13 cellular contexts compared by ENCODE assay signal in genomic region chr19:7618771-7619510, GRCh38. TPM values are rescaled to one million over a fixed set of nuclear protein-coding genes. Genes with fewer than 3 reads are reported as not detected.
DNase-seq lines count a peak whose midpoint lies in the region; ATAC-seq and TF ChIP-seq lines count a peak whose summit lies in the region.
"Had no signal": no experiment of that assay in that cellular context is flagged by ENCODE, and none has a peak within 500 bp of the region (broad histone marks: within the 10 kb centered on the region; RNA-seq: fewer than 3 reads in every experiment).

No MANE protein-coding gene starts in this region.

- TF ChIP-seq CTCF in dorsolateral prefrontal cortex (IDR thresholded peaks at IDR 0.05 in 54 of 56, conservative IDR thresholded peaks at IDR 0.05 in 2 of 56; ENCODE audit: low read depth in 1 of 56, partially characterized antibody in 56 of 56) (no peak), upper lobe of right lung (IDR thresholded peaks at IDR 0.05) (no peak), sigmoid colon (IDR thresholded peaks at IDR 0.05) (no peak)

- H3K27ac ChIP-seq in dorsolateral prefrontal cortex (peak overlapping the region in 32 of 59 donors; percentile 3 to 71 (median 39)), upper lobe of right lung (peak overlapping the region; percentile 78), sigmoid colon (peak overlapping the region in 1 of 4 donors; percentile 21)

- no peaks in the 10 kb centered on the region for H3K4me1 Mint-ChIP-seq in activated naive CD4-positive, alpha-beta T cell treated with anti-CD3 and anti-CD28 coated beads, Interleukin-2, amount 10 ng/mL, durations not matched to agents 7 days and 5 days
- H3K4me1 Mint-ChIP-seq in memory B cell (peaks cover 3% of the 10 kb centered on the region), T-cell (peaks cover 0 to 8% (median 0%) of the 10 kb centered on the region in 3 donors)
- H3K4me1 Mint-ChIP-seq: neural crest cell, WTC11 had no signal

- ATAC-seq in activated naive CD4-positive, alpha-beta T cell treated with anti-CD3 and anti-CD28 coated beads, Interleukin-2, amount 50 U/mL, for 72 hours, result no peak
- ATAC-seq in memory B cell (ENCODE audit: low read depth) (no peak), upper lobe of right lung (peak; percentile 87), T-cell (replicated peaks in 1 of 4) (no peak)
- ATAC-seq: WTC11 had no signal

- CTCF ChIA-PET in activated naive CD4-positive, alpha-beta T cell treated with anti-CD3 and anti-CD28 coated beads, Interleukin-2, amount 10 ng/mL, durations not matched to agents 7 days and 5 days (lab: Charles Lee), result no interaction called here
- CTCF ChIA-PET in T-cell (lab: Charles Lee), result no interaction called here

- TF ChIP-seq EP300 in sigmoid colon (IDR thresholded peaks at IDR 0.05), result no peak

- no peaks in the 10 kb centered on the region for H3K27me3 ChIP-seq in dorsolateral prefrontal cortex
- no peaks in the 10 kb centered on the region for H3K27me3 ChIP-seq in upper lobe of right lung
- no peaks in the 10 kb centered on the region for H3K27me3 ChIP-seq in sigmoid colon

- H3K9me3 ChIP-seq in upper lobe of right lung (no peaks in the 10 kb centered on the region), sigmoid colon (no peaks in the 10 kb centered on the region)

- POLR2A ChIA-PET in T-cell (lab: Charles Lee), result no interaction called here

- no peaks in the 10 kb centered on the region for H3K27me3 Mint-ChIP-seq in activated naive CD4-positive, alpha-beta T cell treated with anti-CD3 and anti-CD28 coated beads, Interleukin-2, amount 10 ng/mL, durations not matched to agents 7 days and 5 days
- H3K27me3 Mint-ChIP-seq in memory B cell (no peaks in the 10 kb centered on the region), T-cell (no peaks in the 10 kb centered on the region)

- TF ChIP-seq POLR2A in sigmoid colon (IDR thresholded peaks at IDR 0.05), result no peak

- H3K4me3 ChIP-seq in dorsolateral prefrontal cortex (no peak overlapping the region), upper lobe of right lung (no peak overlapping the region), sigmoid colon (no peak overlapping the region)

- H3K36me3 Mint-ChIP-seq in activated naive CD4-positive, alpha-beta T cell treated with anti-CD3 and anti-CD28 coated beads, Interleukin-2, amount 50 U/mL, for 72 hours, result peaks cover 0 to 9% of the 10 kb centered on the region in 2 donors
- H3K36me3 Mint-ChIP-seq in activated naive CD4-positive, alpha-beta T cell treated with anti-CD3 and anti-CD28 coated beads, Interleukin-2, amount 10 ng/mL, durations not matched to agents 7 days and 5 days, result peaks cover 29% of the 10 kb centered on the region
- H3K36me3 Mint-ChIP-seq in memory B cell (peaks cover 27% of the 10 kb centered on the region), T-cell (peaks cover 42% of the 10 kb centered on the region)

- 20 to 72% methylated on average over 21 of the region's 21 CpGs for WGBS in sigmoid colon, 2 donors

- H3K36me3 ChIP-seq in upper lobe of right lung, result peaks cover 54% of the 10 kb centered on the region
- H3K36me3 ChIP-seq in sigmoid colon, result peaks cover 41 to 62% (median 45%) of the 10 kb centered on the region in 4 donors

- DNase-seq in activated naive CD4-positive, alpha-beta T cell treated with anti-CD3 and anti-CD28 coated beads, Interleukin-2, amount 50 U/mL, for 72 hours (ENCODE audit: low spot score in 2 of 2), result no peak
- DNase-seq in activated naive CD4-positive, alpha-beta T cell treated with anti-CD3 and anti-CD28 coated beads, Interleukin-2, amount 10 ng/mL, durations not matched to agents 7 days and 5 days, result no peak
- DNase-seq in dorsolateral prefrontal cortex (no peak), memory B cell (ENCODE audit: low spot score in 2 of 2) (no peak), upper lobe of right lung (peak; percentile 96), T-cell (no peak), sigmoid colon (no peak)
- DNase-seq in activated CD4-positive, CD25-positive, alpha-beta regulatory T cell treated with anti-CD3 and anti-CD28 coated beads, Interleukin-2, amount 50 U/mL, for 72 hours, result no peak
- DNase-seq: EL, NCI-H187 had no signal

- no peak overlapping the region for H3K4me3 Mint-ChIP-seq in activated naive CD4-positive, alpha-beta T cell treated with anti-CD3 and anti-CD28 coated beads, Interleukin-2, amount 10 ng/mL, durations not matched to agents 7 days and 5 days
- H3K4me3 Mint-ChIP-seq in memory B cell (no peak overlapping the region), T-cell (peak overlapping the region in 1 of 3 donors; percentile 16)
- H3K4me3 Mint-ChIP-seq: neural crest cell, WTC11 had no signal

- peaks cover 8% of the 10 kb centered on the region for H3K4me1 ChIP-seq in upper lobe of right lung
- H3K4me1 ChIP-seq in sigmoid colon, result peaks cover 0 to 12% (median 2%) of the 10 kb centered on the region in 4 donors

- no peaks in the 10 kb centered on the region for H3K9me3 Mint-ChIP-seq in activated naive CD4-positive, alpha-beta T cell treated with anti-CD3 and anti-CD28 coated beads, Interleukin-2, amount 50 U/mL, for 72 hours
- H3K9me3 Mint-ChIP-seq in activated naive CD4-positive, alpha-beta T cell treated with anti-CD3 and anti-CD28 coated beads, Interleukin-2, amount 10 ng/mL, durations not matched to agents 7 days and 5 days, result no peaks in the 10 kb centered on the region
- H3K9me3 Mint-ChIP-seq in memory B cell (no peaks in the 10 kb centered on the region), T-cell (peaks cover 0 to 5% (median 0%) of the 10 kb centered on the region in 3 donors)
- H3K9me3 Mint-ChIP-seq: neural crest cell, WTC11 had no signal

- H3K27ac Mint-ChIP-seq in activated naive CD4-positive, alpha-beta T cell treated with anti-CD3 and anti-CD28 coated beads, Interleukin-2, amount 50 U/mL, for 72 hours, result peak overlapping the region; percentile 52 to 91
- no peak overlapping the region for H3K27ac Mint-ChIP-seq in activated naive CD4-positive, alpha-beta T cell treated with anti-CD3 and anti-CD28 coated beads, Interleukin-2, amount 10 ng/mL, durations not matched to agents 7 days and 5 days
- peak overlapping the region; percentile 79 for H3K27ac Mint-ChIP-seq in memory B cell
- no peak overlapping the region for H3K27ac Mint-ChIP-seq in T-cell
- H3K27ac Mint-ChIP-seq: WTC11 had no signal

- intact Hi-C loops in dorsolateral prefrontal cortex (cut with DNase I), result no loop called here
- intact Hi-C loops in upper lobe of right lung (cut with DNase I), result no loop called here
- intact Hi-C loops in sigmoid colon (cut with DNase I), result no loop called here

RNA-seq across cellular contexts. Expression of gene XAB2, which starts 10.4 kb away (rescaled TPM):
- 10 to 100 TPM; 46.4 to 65.6 TPM for total RNA-seq in activated naive CD4-positive, alpha-beta T cell treated with anti-CD3 and anti-CD28 coated beads, Interleukin-2, amount 50 U/mL, for 72 hours
- 10 to 100 TPM; 30.8 to 56.2 (median 38.7) TPM for total RNA-seq in dorsolateral prefrontal cortex
- total RNA-seq in upper lobe of right lung, result 42.3 TPM
- total RNA-seq in T-cell, result 10 to 100 TPM; 59.9 to 82.6 (median 78.1) TPM
- 10 to 100 TPM; 29.5 to 38.3 (median 33.8) TPM for total RNA-seq in sigmoid colon
- polyA plus RNA-seq in sigmoid colon, result 10 to 100 TPM in 2 of 3 donors, 1 to 10 TPM in 1; 9.7 to 29.9 (median 13.8) TPM

RNA-seq across cellular contexts. Expression of gene PET100, which starts 10.7 kb away (rescaled TPM):
- 100 to 1,000 TPM; 101 to 108 TPM for total RNA-seq in activated naive CD4-positive, alpha-beta T cell treated with anti-CD3 and anti-CD28 coated beads, Interleukin-2, amount 50 U/mL, for 72 hours
- total RNA-seq in dorsolateral prefrontal cortex, result 100 to 1,000 TPM in 42 of 120 experiments, 10 to 100 TPM in 78; 33.4 to 159 (median 92.2) TPM
- 93.2 TPM for total RNA-seq in upper lobe of right lung
- 100 to 1,000 TPM; 105 to 139 (median 110) TPM for total RNA-seq in T-cell
- total RNA-seq in sigmoid colon, result 10 to 100 TPM; 10.8 to 37.1 (median 30.1) TPM
- 10 to 100 TPM; 63.3 to 70.9 (median 68.7) TPM for polyA plus RNA-seq in sigmoid colon

RNA-seq across cellular contexts. Expression of gene PCP2, which starts 14.6 kb away (rescaled TPM):
- total RNA-seq in activated naive CD4-positive, alpha-beta T cell treated with anti-CD3 and anti-CD28 coated beads, Interleukin-2, amount 50 U/mL, for 72 hours, result 1 to 10 TPM; 1.8 to 4.2 TPM
- total RNA-seq in dorsolateral prefrontal cortex (1 to 10 TPM in 1 of 120 experiments, under 1 TPM in 2, not detected in 117; 0.77 to 2.3 (median 0.96) TPM), upper lobe of right lung (3.5 TPM), T-cell (1 to 10 TPM; 1.6 to 8.9 (median 5.9) TPM), sigmoid colon (not detected)
- polyA plus RNA-seq in sigmoid colon, result 1 to 10 TPM in 1 of 3 donors, not detected in 2; 1.0 TPM
- total RNA-seq: dermis blood vessel endothelial cell, neural crest cell had no signal

RNA-seq across cellular contexts. Expression of gene STXBP2, which starts 18.0 kb away (rescaled TPM):
- 100 to 1,000 TPM; 103 to 111 TPM for total RNA-seq in activated naive CD4-positive, alpha-beta T cell treated with anti-CD3 and anti-CD28 coated beads, Interleukin-2, amount 50 U/mL, for 72 hours
- 10 to 100 TPM in 97 of 120 experiments, 1 to 10 TPM in 23; 4.3 to 32.5 (median 14.6) TPM for total RNA-seq in dorsolateral prefrontal cortex
- 162 TPM for total RNA-seq in upper lobe of right lung
- total RNA-seq in T-cell, result 100 to 1,000 TPM; 185 to 229 (median 228) TPM
- 1 to 10 TPM; 5.9 to 9.3 (median 7.6) TPM for total RNA-seq in sigmoid colon
- 100 to 1,000 TPM; 117 to 163 (median 132) TPM for polyA plus RNA-seq in sigmoid colon

RNA-seq across cellular contexts. Expression of gene CAMSAP3, which starts 23.3 kb away (rescaled TPM):
- total RNA-seq in activated naive CD4-positive, alpha-beta T cell treated with anti-CD3 and anti-CD28 coated beads, Interleukin-2, amount 50 U/mL, for 72 hours, result under 1 TPM; 0.07 to 0.80 TPM
- 10 to 100 TPM in 119 of 120 experiments, 1 to 10 TPM in 1; 7.6 to 44.7 (median 28.0) TPM for total RNA-seq in dorsolateral prefrontal cortex
- total RNA-seq in upper lobe of right lung, result 29.1 TPM
- total RNA-seq in T-cell, result 1 to 10 TPM in 2 of 5 donors, under 1 TPM in 3; 0.47 to 1.3 (median 0.51) TPM
- under 1 TPM in 3 of 4 donors, not detected in 1; under 0.01 to 0.28 (median 0.27) TPM for total RNA-seq in sigmoid colon
- polyA plus RNA-seq in sigmoid colon, result 10 to 100 TPM; 15.6 to 37.2 (median 26.8) TPM

Comparison
In these comparisons a context has a peak if more than half of its experiments do, and no peak if none do; other contexts are left out.
1. H3K27ac Mint-ChIP-seq: peak in activated naive CD4-positive, alpha-beta T cell treated with anti-CD3 and anti-CD28 coated beads, Interleukin-2, amount 50 U/mL, for 72 hours (2 of 2) and memory B cell (single experiment); none in activated naive CD4-positive, alpha-beta T cell treated with anti-CD3 and anti-CD28 coated beads, Interleukin-2, amount 10 ng/mL, durations not matched to agents 7 days and 5 days (single experiment) and T-cell (0 of 2).